8 cellular contexts compared by ENCODE assay signal in genomic region chr10:79048639-79049550, GRCh38. TPM values are rescaled to one million over a fixed set of nuclear protein-coding genes. Genes with fewer than 3 reads are reported as not detected.
DNase-seq lines count a peak whose midpoint lies in the region; ATAC-seq and TF ChIP-seq lines count a peak whose summit lies in the region.

No MANE protein-coding gene starts in this region.

- no peaks in the 10 kb centered on the region for H3K36me3 ChIP-seq in mesendoderm (ENCODE audit: control insufficient read depth, insufficient read depth, low read length)
- H3K36me3 ChIP-seq in thymus (ENCODE audit: control insufficient read depth, insufficient read depth) = no peaks in the 10 kb centered on the region

- H3K56ac ChIP-seq in mesendoderm (ENCODE audit: low read length) = peak overlapping the region; percentile 68

- no peak overlapping the region for H4K8ac ChIP-seq in mesendoderm (ENCODE audit: low read depth, low read length)

- peak; percentile 31 for DNase-seq in activated T-cell treated with anti-CD3 and anti-CD28 coated beads, Interleukin-2, amount 50 U/mL, for 24 hours
- DNase-seq in activated T-cell treated with anti-CD3 and anti-CD28 coated beads, Interleukin-2, amount 50 U/mL, for 48 hours = no peak
- DNase-seq in mesendoderm (no peak), progenitor cell of endocrine pancreas (ENCODE audit: low spot score, unreplicated experiment) (no peak), SIG-M5 (lab: John Stamatoyannopoulos, UW) (no peak), GM03348 (ENCODE audit: low spot score) (no peak)

- peak overlapping the region; percentile 99 for H2AK5ac ChIP-seq in mesendoderm (ENCODE audit: low read length)

- H3K4me2 ChIP-seq in mesendoderm (ENCODE audit: low read length) = no peak overlapping the region

- H3K4me1 ChIP-seq in mesendoderm (ENCODE audit: control insufficient read depth, low read depth, low read length) = peaks cover 33% of the 10 kb centered on the region
- H3K4me1 ChIP-seq in thymus (ENCODE audit: control insufficient read depth, insufficient read depth, low read length) = peaks cover 49% of the 10 kb centered on the region

- H3K27ac Mint-ChIP-seq in activated T-cell treated with anti-CD3 and anti-CD28 coated beads, Interleukin-2, amount 50 U/mL, for 24 hours = peak overlapping the region; percentile 74
- H3K27ac Mint-ChIP-seq in activated T-helper 17 cell treated with anti-CD3 and anti-CD28 coated beads, Interleukin-2, amount 50 U/mL, for 72 hours = peak overlapping the region; percentile 90
- no peak overlapping the region for H3K27ac Mint-ChIP-seq in progenitor cell of endocrine pancreas

- TF ChIP-seq CTCF in progenitor cell of endocrine pancreas (IDR thresholded peaks at IDR 0.05; ENCODE audit: unreplicated experiment) = no peak

- H3K23ac ChIP-seq in mesendoderm (ENCODE audit: low read length) = no peak overlapping the region

- no peaks in the 10 kb centered on the region for H3K9me3 ChIP-seq in thymus (ENCODE audit: control insufficient read depth)

- no peak for ATAC-seq in activated T-helper 17 cell treated with anti-CD3 and anti-CD28 coated beads, Interleukin-2, amount 50 U/mL, for 72 hours (replicated peaks)

- H3K9ac ChIP-seq in mesendoderm (ENCODE audit: low read length) = peak overlapping the region; percentile 26

- WGBS in mesendoderm (ENCODE audit: extremely low coverage, insufficient coverage, low lambda C conversion rate) = no CpG with 5 or more reads among the region's 14 CpGs
- WGBS in thymus = 90% methylated on average over 14 of the region's 14 CpGs

- no peaks in the 10 kb centered on the region for H3K27me3 ChIP-seq in mesendoderm (ENCODE audit: insufficient read depth, low read length, poor library complexity)
- no peaks in the 10 kb centered on the region for H3K27me3 ChIP-seq in thymus (ENCODE audit: control insufficient read depth, insufficient read depth)

- H3K27ac ChIP-seq in mesendoderm (ENCODE audit: low read depth, low read length) = no peak overlapping the region
- peak overlapping the region; percentile 98 for H3K27ac ChIP-seq in thymus (ENCODE audit: low read depth)

- H3K4me3 Mint-ChIP-seq in activated T-cell treated with anti-CD3 and anti-CD28 coated beads, Interleukin-2, amount 50 U/mL, for 24 hours = no peak overlapping the region
- H3K4me3 Mint-ChIP-seq in activated T-helper 17 cell treated with anti-CD3 and anti-CD28 coated beads, Interleukin-2, amount 50 U/mL, for 72 hours = peak overlapping the region; percentile 66
- no peak overlapping the region for H3K4me3 Mint-ChIP-seq in progenitor cell of endocrine pancreas (ENCODE audit: low read depth)

- peaks cover 42% of the 10 kb centered on the region for H3K4me1 Mint-ChIP-seq in activated T-cell treated with anti-CD3 and anti-CD28 coated beads, Interleukin-2, amount 50 U/mL, for 24 hours (ENCODE audit: low read depth)
- peaks cover 24% of the 10 kb centered on the region for H3K4me1 Mint-ChIP-seq in activated T-helper 17 cell treated with anti-CD3 and anti-CD28 coated beads, Interleukin-2, amount 50 U/mL, for 72 hours
- peaks cover 17% of the 10 kb centered on the region for H3K4me1 Mint-ChIP-seq in progenitor cell of endocrine pancreas (ENCODE audit: low read depth)

- H3K4me3 ChIP-seq in mesendoderm (ENCODE audit: low read length) = no peak overlapping the region
- H3K4me3 ChIP-seq in thymus (ENCODE audit: low read length) = peak overlapping the region; percentile 33

- no peak overlapping the region for H2BK15ac ChIP-seq in mesendoderm (replicated peaks; ENCODE audit: low read depth)

- H3K27me3 Mint-ChIP-seq in activated T-cell treated with anti-CD3 and anti-CD28 coated beads, Interleukin-2, amount 50 U/mL, for 24 hours = no peaks in the 10 kb centered on the region
- no peaks in the 10 kb centered on the region for H3K27me3 Mint-ChIP-seq in activated T-helper 17 cell treated with anti-CD3 and anti-CD28 coated beads, Interleukin-2, amount 50 U/mL, for 72 hours
- peaks cover 4% of the 10 kb centered on the region for H3K27me3 Mint-ChIP-seq in progenitor cell of endocrine pancreas

- no peaks in the 10 kb centered on the region for H3K9me3 Mint-ChIP-seq in activated T-cell treated with anti-CD3 and anti-CD28 coated beads, Interleukin-2, amount 50 U/mL, for 24 hours
- H3K9me3 Mint-ChIP-seq in activated T-helper 17 cell treated with anti-CD3 and anti-CD28 coated beads, Interleukin-2, amount 50 U/mL, for 72 hours = no peaks in the 10 kb centered on the region
- H3K9me3 Mint-ChIP-seq in progenitor cell of endocrine pancreas (ENCODE audit: low read depth) = no peaks in the 10 kb centered on the region

- no peaks in the 10 kb centered on the region for H3K79me2 ChIP-seq in mesendoderm (ENCODE audit: control insufficient read depth, insufficient read depth, low read length)

- no peaks in the 10 kb centered on the region for H3K36me3 Mint-ChIP-seq in activated T-cell treated with anti-CD3 and anti-CD28 coated beads, Interleukin-2, amount 50 U/mL, for 24 hours (ENCODE audit: low read depth)
- no peaks in the 10 kb centered on the region for H3K36me3 Mint-ChIP-seq in activated T-helper 17 cell treated with anti-CD3 and anti-CD28 coated beads, Interleukin-2, amount 50 U/mL, for 72 hours (ENCODE audit: low read depth)
- no peaks in the 10 kb centered on the region for H3K36me3 Mint-ChIP-seq in progenitor cell of endocrine pancreas (ENCODE audit: insufficient read depth)

- peak overlapping the region; percentile 53 for H3K18ac ChIP-seq in mesendoderm (ENCODE audit: low read length)

- peak overlapping the region; percentile 86 for H2BK5ac ChIP-seq in mesendoderm (ENCODE audit: low read length)

- H3K4ac ChIP-seq in mesendoderm (ENCODE audit: low read depth, low read length) = peak overlapping the region; percentile 81

- H3K79me1 ChIP-seq in mesendoderm (ENCODE audit: low read length) = no peaks in the 10 kb centered on the region

- peak overlapping the region; percentile 16 for H2BK120ac ChIP-seq in mesendoderm (ENCODE audit: low read depth, low read length)

- no peak overlapping the region for H4K5ac ChIP-seq in mesendoderm (ENCODE audit: low read length)

RNA-seq across cellular contexts. Expression of gene ZMIZ1, which starts 19.9 kb away (rescaled TPM):
- 10 to 100 TPM; 32.9 to 82.6 TPM for total RNA-seq in activated T-helper 17 cell treated with anti-CD3 and anti-CD28 coated beads, Interleukin-2, amount 50 U/mL, for 72 hours
- polyA plus RNA-seq in mesendoderm (2013, experiment 1 of 2) = 23.7 TPM
- 23.1 TPM for polyA plus RNA-seq in mesendoderm (2013, experiment 2 of 2)
- polyA plus RNA-seq in thymus = 14.2 TPM
- total RNA-seq in progenitor cell of endocrine pancreas = 81.6 and 85.2 TPM in 2 replicates
